Comparison of ENCODE assay signal across 15 cellular contexts in genomic region chr15:101159096-101159935, GRCh38.
A peak's percentile ranks its signal among the peaks of the same experiment; 100 is the strongest.
DNase-seq lines count a peak whose midpoint lies in the region; FAIRE-seq and TF ChIP-seq lines count a peak whose summit lies in the region.
"Had no signal": no experiment of that assay in that cellular context is flagged by ENCODE, and none has a peak within 500 bp of the region (broad histone marks: within the 10 kb centered on the region; RNA-seq: fewer than 3 reads in every experiment).

No MANE protein-coding gene starts in this region.

- no peaks in the 10 kb centered on the region for H3K27me3 ChIP-seq in astrocyte (ENCODE audit: insufficient read depth, low read length)
- H3K27me3 ChIP-seq: left lung, upper lobe of right lung had no signal

- peaks cover 7% of the 10 kb centered on the region for H3K9me3 Mint-ChIP-seq in activated CD4-positive, alpha-beta T cell treated with anti-CD3 and anti-CD28 coated beads, Interleukin-2, amount 10 ng/mL, durations not matched to agents 24 days and 14 days
- H3K9me3 Mint-ChIP-seq in astrocyte (ENCODE audit: unreplicated experiment): peaks cover 6% of the 10 kb centered on the region

- no TSS peak for BruUV-seq in OCI-LY7 (replicated peaks; lab: Mats Ljungman, UMichigan)

- no peak overlapping the region for H2AFZ ChIP-seq in astrocyte (ENCODE audit: low read depth, low read length)
- no peak overlapping the region for H2AFZ ChIP-seq in OCI-LY7 (ENCODE audit: low read length)

- FAIRE-seq in astrocyte (lab: Jason Lieb, UNC): no peak

- peak overlapping the region; percentile 11 for H3K4me2 ChIP-seq in astrocyte (ENCODE audit: low read length)
- H3K4me2 ChIP-seq in OCI-LY7 (ENCODE audit: low read length): no peak overlapping the region

- peak; percentile 80 for DNase-seq in activated CD4-positive, alpha-beta T cell treated with anti-CD3 and anti-CD28 coated beads, Interleukin-2, amount 10 ng/mL, durations not matched to agents 24 days and 14 days
- DNase-seq in activated CD4-positive, alpha-beta T cell treated with anti-CD3 and anti-CD28 coated beads for 1 hour: no peak
- DNase-seq in astrocyte (ENCODE audit: low read depth) (no peak), NCI-H2029 (lab: John Stamatoyannopoulos, UW) (no peak), OCI-LY7 (ENCODE audit: low spot score) (no peak), NCI-H1092 (lab: John Stamatoyannopoulos, UW) (no peak)
- DNase-seq in stimulated activated CD4-positive, alpha-beta T cell treated with anti-CD3 and anti-CD28 coated beads, Interleukin-12 subunit alpha, Interleukin-12 subunit beta, amount 100 ng/mL, for 48 hours (ENCODE audit: low read depth in 2 of 3, low spot score in 1 of 3): peak in 2 of 3 donors; percentile 27 to 46
- DNase-seq: cerebellar nuclear complex, erythroblast, left lung, naive B cell, NCI-H1694, upper lobe of right lung had no signal

- H3K4me1 ChIP-seq in HEK293 (ENCODE audit: control insufficient read depth, insufficient read depth, low read length): no peaks in the 10 kb centered on the region
- peaks cover 21% of the 10 kb centered on the region for H3K4me1 ChIP-seq in astrocyte (ENCODE audit: insufficient read depth, low read length)
- H3K4me1 ChIP-seq in OCI-LY7 (ENCODE audit: insufficient read depth, low read length, poor library complexity, severe bottlenecking): peaks cover 11% of the 10 kb centered on the region
- H3K4me1 ChIP-seq: upper lobe of right lung had no signal

- no peaks in the 10 kb centered on the region for H3K9me3 ChIP-seq in HEK293 (ENCODE audit: control insufficient read depth, insufficient read depth, low read depth, low read length)
- H3K9me3 ChIP-seq in astrocyte (ENCODE audit: insufficient read depth, low read depth, low read length): peaks cover 2% of the 10 kb centered on the region
- 0 out of 2 replicates have a peak, but pooled peaks cover under 1% of the 10 kb centered on the region for H3K9me3 ChIP-seq in OCI-LY7 (ENCODE audit: low read length)
- H3K9me3 ChIP-seq: upper lobe of right lung had no signal

- H3K36me3 ChIP-seq in HEK293 (ENCODE audit: control insufficient read depth in 2 of 2, insufficient read depth in 1 of 2, low read length in 2 of 2): no peaks in the 10 kb centered on the region
- no peaks in the 10 kb centered on the region for H3K36me3 ChIP-seq in astrocyte (ENCODE audit: insufficient read depth, low read length)
- H3K36me3 ChIP-seq in OCI-LY7 (ENCODE audit: insufficient read depth, low read length): no peaks in the 10 kb centered on the region
- H3K36me3 ChIP-seq: left lung, upper lobe of right lung had no signal

- H3K4me3 ChIP-seq in HEK293 (ENCODE audit: low read depth, low read length): no peak overlapping the region
- H3K4me3 ChIP-seq in astrocyte (ENCODE audit: insufficient read depth, low read depth, low read length): no peak overlapping the region
- H3K4me3 ChIP-seq in OCI-LY7 (ENCODE audit: low read depth, low read length, poor library complexity, severe bottlenecking): no peak overlapping the region
- H3K4me3 ChIP-seq: left lung, upper lobe of right lung had no signal

- H3K36me3 Mint-ChIP-seq in activated CD4-positive, alpha-beta T cell treated with anti-CD3 and anti-CD28 coated beads, Interleukin-2, amount 10 ng/mL, durations not matched to agents 24 days and 14 days (ENCODE audit: low read depth): peaks cover 9% of the 10 kb centered on the region
- peaks cover 1% of the 10 kb centered on the region for H3K36me3 Mint-ChIP-seq in astrocyte (ENCODE audit: low read depth, unreplicated experiment)

- no peaks in the 10 kb centered on the region for H4K20me1 ChIP-seq in astrocyte (ENCODE audit: insufficient read depth, low read length)
- H4K20me1 ChIP-seq in OCI-LY7 (ENCODE audit: insufficient read depth, low read length): no peaks in the 10 kb centered on the region

- CTCF ChIA-PET in HEK293 (lab: Yijun Ruan, JAX): interaction anchor here (0.7 to 1.1 kb wide), 2 partner anchors 148 to 192 kb away, joined by 3 to 4 read pairs; no protein-coding TSS in a partner anchor
- CTCF ChIA-PET in OCI-LY7 (lab: Charles Lee; ENCODE audit: unreplicated experiment): no interaction called here

- peak overlapping the region; percentile 15 for H3K9ac ChIP-seq in astrocyte (ENCODE audit: low read length)

- peak overlapping the region; percentile 90 for H3K27ac Mint-ChIP-seq in activated CD4-positive, alpha-beta T cell treated with anti-CD3 and anti-CD28 coated beads, Interleukin-2, amount 10 ng/mL, durations not matched to agents 24 days and 14 days
- H3K27ac Mint-ChIP-seq in astrocyte (ENCODE audit: unreplicated experiment): peak overlapping the region; percentile 66
- H3K27ac Mint-ChIP-seq: IgD-negative memory B cell had no signal

- peak overlapping the region; percentile 64 for H3K4me3 Mint-ChIP-seq in activated CD4-positive, alpha-beta T cell treated with anti-CD3 and anti-CD28 coated beads, Interleukin-2, amount 10 ng/mL, durations not matched to agents 24 days and 14 days
- H3K4me3 Mint-ChIP-seq in astrocyte (ENCODE audit: unreplicated experiment): no peak overlapping the region
- H3K4me3 Mint-ChIP-seq: IgD-negative memory B cell had no signal

- POLR2A ChIA-PET in HEK293 (lab: Yijun Ruan, JAX) (no interaction called here), OCI-LY7 (lab: Charles Lee) (interaction anchor here (1.5 kb wide), 1 partner anchor 9 kb away, joined by 5 read pairs; no protein-coding TSS in a partner anchor)

- H3K79me2 ChIP-seq in astrocyte (ENCODE audit: insufficient read depth, low read length) (no peaks in the 10 kb centered on the region), OCI-LY7 (ENCODE audit: insufficient read depth, low read depth, low read length) (no peaks in the 10 kb centered on the region)

- H3K27ac ChIP-seq in HEK293 (ENCODE audit: extremely low read depth, low read depth, low read length): no peak overlapping the region
- no peak overlapping the region for H3K27ac ChIP-seq in astrocyte (ENCODE audit: low read depth, low read length)
- H3K27ac ChIP-seq in OCI-LY7 (ENCODE audit: low read depth, low read length, poor library complexity, severe bottlenecking): no peak overlapping the region
- H3K27ac ChIP-seq: left lung, upper lobe of right lung had no signal

- no peaks in the 10 kb centered on the region for H3K9me2 ChIP-seq in OCI-LY7 (ENCODE audit: insufficient read depth, low read length)

- intact Hi-C loops in activated CD4-positive, alpha-beta T cell treated with anti-CD3 and anti-CD28 coated beads, Interleukin-2, amount 10 ng/mL, durations not matched to agents 24 days and 14 days (cut with micrococcal nuclease): loop anchor here (1.0 to 2.0 kb wide), 3 partner anchors 9 to 41 kb away; no protein-coding TSS in a partner anchor
- intact Hi-C loops in OCI-LY7 (cut with micrococcal nuclease; ENCODE audit: unreplicated experiment): no loop called here

- TF ChIP-seq CTCF in HEK293 (tag by site-specific recombination; IDR thresholded peaks at IDR 0.05) (no peak), astrocyte (IDR thresholded peaks at IDR 0.05; ENCODE audit: insufficient read depth, low read depth, low read length) (no peak), OCI-LY7 (conservative IDR thresholded peaks at IDR 0.05; ENCODE audit: low read length) (no peak)

- no peaks in the 10 kb centered on the region for H3K27me3 Mint-ChIP-seq in activated CD4-positive, alpha-beta T cell treated with anti-CD3 and anti-CD28 coated beads, Interleukin-2, amount 10 ng/mL, durations not matched to agents 24 days and 14 days
- peaks cover 7% of the 10 kb centered on the region for H3K27me3 Mint-ChIP-seq in astrocyte (ENCODE audit: low read depth, unreplicated experiment)

- peaks cover 35% of the 10 kb centered on the region for H3K4me1 Mint-ChIP-seq in activated CD4-positive, alpha-beta T cell treated with anti-CD3 and anti-CD28 coated beads, Interleukin-2, amount 10 ng/mL, durations not matched to agents 24 days and 14 days
- H3K4me1 Mint-ChIP-seq in astrocyte (ENCODE audit: low read depth, unreplicated experiment): peaks cover 4% of the 10 kb centered on the region

TF ChIP-seq in HEK293, 187 proteins besides CTCF, POLR2A, EP300 and RAD21 (continues in another document):
- TF ChIP-seq ZNF433 (tag by site-specific recombination; IDR thresholded peaks at IDR 0.05; ENCODE audit: low read depth) (no peak), OVOL3 (tag by site-specific recombination; IDR thresholded peaks at IDR 0.05) (no peak), ZNF10 (tag by site-specific recombination; IDR thresholded peaks at IDR 0.05) (no peak), ZNF768 (tag by site-specific recombination; IDR thresholded peaks at IDR 0.05) (no peak), GLIS1 (tag by site-specific recombination; IDR thresholded peaks at IDR 0.05) (peak; percentile 82), ZNF704 (tag by site-specific recombination; IDR thresholded peaks at IDR 0.05) (no peak), EGR2 (tag by site-specific recombination; IDR thresholded peaks at IDR 0.05; ENCODE audit: low read depth) (peak; percentile 50; the same call in 1 of the 2 replicates), ZIC2 (tag by site-specific recombination; IDR thresholded peaks at IDR 0.05) (peak; percentile 32; the same call in 1 of the 2 replicates), ZNF501 (tag by site-specific recombination; IDR thresholded peaks at IDR 0.05) (no peak), ZNF19 (tag by site-specific recombination; IDR thresholded peaks at IDR 0.05; ENCODE audit: low read depth) (no peak)
- TF ChIP-seq, protein P1, sequence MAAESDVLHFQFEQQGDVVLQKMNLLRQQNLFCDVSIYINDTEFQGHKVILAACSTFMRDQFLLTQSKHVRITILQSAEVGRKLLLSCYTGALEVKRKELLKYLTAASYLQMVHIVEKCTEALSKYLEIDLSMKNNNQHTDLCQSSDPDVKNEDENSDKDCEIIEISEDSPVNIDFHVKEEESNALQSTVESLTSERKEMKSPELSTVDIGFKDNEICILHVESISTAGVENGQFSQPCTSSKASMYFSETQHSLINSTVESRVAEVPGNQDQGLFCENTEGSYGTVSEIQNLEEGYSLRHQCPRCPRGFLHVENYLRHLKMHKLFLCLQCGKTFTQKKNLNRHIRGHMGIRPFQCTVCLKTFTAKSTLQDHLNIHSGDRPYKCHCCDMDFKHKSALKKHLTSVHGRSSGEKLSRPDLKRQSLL (tag by site-specific recombination; IDR thresholded peaks at IDR 0.05): no peak

Comparison
In these comparisons a context has a peak if more than half of its experiments do, and no peak if none do; other contexts are left out.
1. DNase-seq: peak in activated CD4-positive, alpha-beta T cell treated with anti-CD3 and anti-CD28 coated beads, Interleukin-2, amount 10 ng/mL, durations not matched to agents 24 days and 14 days (single experiment) and stimulated activated CD4-positive, alpha-beta T cell treated with anti-CD3 and anti-CD28 coated beads, Interleukin-12 subunit alpha, Interleukin-12 subunit beta, amount 100 ng/mL, for 48 hours (2 of 3); none in activated CD4-positive, alpha-beta T cell treated with anti-CD3 and anti-CD28 coated beads for 1 hour (single experiment), astrocyte (single experiment), NCI-H2029 (single experiment), OCI-LY7 (single experiment) and NCI-H1092 (single experiment).